In the genomic region with DNA sequence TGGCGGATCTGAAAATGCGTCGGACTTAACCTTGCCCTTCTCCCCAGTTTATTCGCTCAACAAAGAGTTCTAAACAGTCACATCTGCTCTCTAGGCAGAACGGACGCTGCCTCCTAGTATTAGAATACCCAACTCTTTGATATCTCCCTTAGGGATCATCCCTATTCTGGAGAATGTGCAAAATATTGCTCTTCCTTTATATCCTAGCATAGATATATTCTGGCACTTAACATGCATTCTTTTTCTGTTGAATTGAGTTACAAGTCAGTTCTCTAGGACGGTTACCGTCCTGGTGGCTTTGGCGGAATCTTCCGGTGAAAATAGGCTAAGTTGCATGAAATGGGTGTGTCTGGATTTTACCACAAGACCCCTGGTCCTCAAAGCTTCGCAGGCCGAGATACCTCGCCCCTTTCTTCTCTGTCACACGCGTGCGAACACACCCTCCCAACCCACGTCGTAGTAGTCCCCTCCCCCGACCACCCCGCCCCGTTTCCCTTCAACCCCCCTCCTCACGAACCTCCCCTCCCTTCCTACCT, we compare ENCODE assay signal across 11 cellular contexts. TPM values are rescaled to one million over a fixed set of nuclear protein-coding genes. Genes with fewer than 3 reads are reported as not detected.
A peak's percentile ranks its signal among the peaks of the same experiment; 100 is the strongest.
DNase-seq lines count a peak whose midpoint lies in the region; ATAC-seq, FAIRE-seq and TF ChIP-seq lines count a peak whose summit lies in the region.
"Had no signal": no experiment of that assay in that cellular context is flagged by ENCODE, and none has a peak within 500 bp of the region (broad histone marks: within the 10 kb centered on the region; RNA-seq: fewer than 3 reads in every experiment).

No MANE protein-coding gene starts in this region.

- POLR2A ChIA-PET in activated CD4-positive, alpha-beta memory T cell treated with anti-CD3 and anti-CD28 coated beads for 36 hours (lab: Charles Lee): no interaction called here

- no peaks in the 10 kb centered on the region for H3K79me1 ChIP-seq in neuronal stem cell (ENCODE audit: low read depth, low read length)

- ATAC-seq in GM21526 (IDR thresholded peaks at IDR 0.05; ENCODE audit: low FRiP score, unreplicated experiment): no peak

- H3K36me3 ChIP-seq in BE2C: no peaks in the 10 kb centered on the region
- no peaks in the 10 kb centered on the region for H3K36me3 ChIP-seq in neuronal stem cell (replicated peaks in 1 of 2; ENCODE audit: control insufficient read depth in 2 of 2, insufficient read depth in 2 of 2, low read length in 2 of 2)

- H3K4me1 Mint-ChIP-seq in activated CD4-positive, alpha-beta memory T cell treated with anti-CD3 and anti-CD28 coated beads for 36 hours (ENCODE audit: low read depth): peaks cover 3% of the 10 kb centered on the region

- H3K4me1 ChIP-seq in BE2C (no peaks in the 10 kb centered on the region), neuronal stem cell (ENCODE audit: control insufficient read depth in 2 of 2, insufficient read depth in 1 of 2, low read depth in 1 of 2, low read length in 2 of 2) (peaks cover 3% of the 10 kb centered on the region in 2 donors)

- TF ChIP-seq CTCF in BE2C (IDR thresholded peaks at IDR 0.05; ENCODE audit: low read depth, low read length) (no peak), dorsolateral prefrontal cortex (IDR thresholded peaks at IDR 0.05 in 54 of 56, conservative IDR thresholded peaks at IDR 0.05 in 2 of 56; ENCODE audit: low read depth in 1 of 56, partially characterized antibody in 56 of 56) (no peak)

- no peaks in the 10 kb centered on the region for H3K36me3 Mint-ChIP-seq in activated CD4-positive, alpha-beta memory T cell treated with anti-CD3 and anti-CD28 coated beads for 36 hours

- no peak overlapping the region for H3K23ac ChIP-seq in neuronal stem cell (ENCODE audit: low read depth, low read length, poor library complexity)

- no peak overlapping the region for H3K9ac ChIP-seq in neuronal stem cell (ENCODE audit: low read depth, low read length, poor library complexity)

- no peak overlapping the region for H3K4me3 Mint-ChIP-seq in activated CD4-positive, alpha-beta memory T cell treated with anti-CD3 and anti-CD28 coated beads for 36 hours

- peaks cover 35% of the 10 kb centered on the region for H3K27me3 Mint-ChIP-seq in activated CD4-positive, alpha-beta memory T cell treated with anti-CD3 and anti-CD28 coated beads for 36 hours

- no peak overlapping the region for H3K27ac Mint-ChIP-seq in activated CD4-positive, alpha-beta memory T cell treated with anti-CD3 and anti-CD28 coated beads for 36 hours

- WGBS in neuronal stem cell (ENCODE audit: extremely low coverage in 2 of 2, insufficient read length in 2 of 2, insufficient replicate concordance in 1 of 2), 2 donors: no CpG with 5 or more reads among the region's 22 CpGs

- CTCF ChIA-PET in activated CD4-positive, alpha-beta memory T cell treated with anti-CD3 and anti-CD28 coated beads for 36 hours (lab: Charles Lee): no interaction called here

- H4K91ac ChIP-seq in neuronal stem cell (ENCODE audit: low read depth, low read length, poor library complexity): no peak overlapping the region

- H3K9me3 Mint-ChIP-seq in activated CD4-positive, alpha-beta memory T cell treated with anti-CD3 and anti-CD28 coated beads for 36 hours: no peaks in the 10 kb centered on the region

- no peak overlapping the region for H3K4ac ChIP-seq in neuronal stem cell (ENCODE audit: low read length)

- H2BK12ac ChIP-seq in neuronal stem cell (ENCODE audit: low read length): no peak overlapping the region

- intact Hi-C loops in dorsolateral prefrontal cortex (cut with DNase I): loop anchor here (2.0 to 10.0 kb wide), 4 partner anchors 47 to 116 kb away; partner anchors contain the start of genes LEPR (in 1 of the 2) and LEPROT (in 1 of the 2)
- intact Hi-C loops in activated CD4-positive, alpha-beta memory T cell treated with anti-CD3 and anti-CD28 coated beads for 36 hours (cut with micrococcal nuclease): no loop called here

- no peak overlapping the region for H2AK5ac ChIP-seq in neuronal stem cell (ENCODE audit: low read depth, low read length)

- no peak overlapping the region for H4K8ac ChIP-seq in neuronal stem cell (ENCODE audit: low read depth, low read length)

- H3K9me3 ChIP-seq in BE2C: no peaks in the 10 kb centered on the region
- no peaks in the 10 kb centered on the region for H3K9me3 ChIP-seq in neuronal stem cell (replicated peaks in 1 of 2; ENCODE audit: control insufficient read depth in 2 of 2, insufficient read depth in 1 of 2, low read depth in 1 of 2, low read length in 2 of 2)

- peak overlapping the region; percentile 76 for H3K4me3 ChIP-seq in BE2C (ENCODE audit: low read depth, low read length)
- peak overlapping the region; percentile 8 to 76 (median 62) for H3K4me3 ChIP-seq in dorsolateral prefrontal cortex
- peak overlapping the region in 1 of 2 donors; percentile 22 for H3K4me3 ChIP-seq in neuronal stem cell (ENCODE audit: low read length in 2 of 2)

- H2BK15ac ChIP-seq in neuronal stem cell (ENCODE audit: low read length): no peak overlapping the region

- H2BK5ac ChIP-seq in neuronal stem cell (ENCODE audit: low read length): no peak overlapping the region

- DNase-seq in BE2C (no peak), HTR-8/SVneo (ENCODE audit: insufficient read length, low spot score) (no peak), dorsolateral prefrontal cortex (no peak), neuronal stem cell (ENCODE audit: low spot score) (no peak), GM19240 (ENCODE audit: insufficient read length, low spot score) (no peak)
- DNase-seq in central memory CD4-positive, alpha-beta T cell: no peak
- no peak for DNase-seq in activated CD4-positive, alpha-beta memory T cell treated with anti-CD3 and anti-CD28 coated beads for 36 hours
- DNase-seq: activated CD8-positive, alpha-beta memory T cell treated with anti-CD3 and anti-CD28 coated beads for 24 hours had no signal

- peak; percentile 60 for FAIRE-seq in HTR-8/SVneo (lab: Jason Lieb, UNC)
- FAIRE-seq: endometrium had no signal

- no peaks in the 10 kb centered on the region for H3K27me3 ChIP-seq in BE2C
- no peaks in the 10 kb centered on the region for H3K27me3 ChIP-seq in dorsolateral prefrontal cortex
- H3K27me3 ChIP-seq in neuronal stem cell (ENCODE audit: control insufficient read depth in 3 of 3, insufficient read depth in 3 of 3, low read depth in 1 of 3, low read length in 3 of 3): peaks cover 0 to 31% (median 6%) of the 10 kb centered on the region in 3 experiments

- H2BK120ac ChIP-seq in neuronal stem cell (ENCODE audit: low read depth, low read length): no peak overlapping the region

- no peak overlapping the region for H3K18ac ChIP-seq in neuronal stem cell (ENCODE audit: low read length)

- H2AFZ ChIP-seq in neuronal stem cell (ENCODE audit: low read length): peak overlapping the region; percentile 88

- peak overlapping the region in 55 of 59 donors; percentile 28 to 89 (median 72) for H3K27ac ChIP-seq in dorsolateral prefrontal cortex
- H3K27ac ChIP-seq in neuronal stem cell (replicated peaks; ENCODE audit: low read length): no peak overlapping the region
- H3K27ac ChIP-seq: HL-60 had no signal

- H3K14ac ChIP-seq in neuronal stem cell (ENCODE audit: low read length): no peak overlapping the region

- H3K4me2 ChIP-seq in neuronal stem cell (ENCODE audit: insufficient read depth, low read length, poor library complexity, severe bottlenecking): peak overlapping the region; percentile 98

RNA-seq across cellular contexts. Expression of gene DNAJC6, which starts 0.5 kb away (rescaled TPM):
- 20.5 TPM for polyA plus RNA-seq in BE2C (2012; ENCODE audit: insufficient read depth, insufficient read length, low read depth)
- 100 to 1,000 TPM; 149 to 406 (median 315) TPM for total RNA-seq in dorsolateral prefrontal cortex
- 6.5 TPM for polyA plus RNA-seq in neuronal stem cell (2013, experiment 1 of 2)
- 6.3 TPM for polyA plus RNA-seq in neuronal stem cell (2013, experiment 2 of 2)
- total RNA-seq in activated CD4-positive, alpha-beta memory T cell treated with anti-CD3 and anti-CD28 coated beads for 36 hours: 1 to 10 TPM; 3.2 to 3.9 TPM

Comparison
In these comparisons a context has a peak if more than half of its experiments do, and no peak if none do; other contexts are left out.
1. RNA of gene DNAJC6, which starts 0.5 kb away (total RNA-seq): 149 to 406 TPM in dorsolateral prefrontal cortex; 3.2 to 3.9 TPM in activated CD4-positive, alpha-beta memory T cell treated with anti-CD3 and anti-CD28 coated beads for 36 hours; every median in the first group is over 10 times any median in the second.